In genomic region chr11:27183672-27184457, GRCh38 we compare ENCODE assay signal across 8 cellular contexts.
DNase-seq lines count a peak whose midpoint lies in the region; ATAC-seq and TF ChIP-seq lines count a peak whose summit lies in the region.

No MANE protein-coding gene starts in this region.

- TF ChIP-seq POLR2A in gastrocnemius medialis (IDR thresholded peaks at IDR 0.05), result no peak

- H3K36me3 ChIP-seq in heart right ventricle (no peaks in the 10 kb centered on the region), gastrocnemius medialis (no peaks in the 10 kb centered on the region)

- H3K4me1 ChIP-seq in heart right ventricle (peaks cover 0 to 7% (median 0%) of the 10 kb centered on the region in 9 donors), gastrocnemius medialis (no peaks in the 10 kb centered on the region)

- H3K9me3 ChIP-seq in heart right ventricle, result peaks cover 0 to 7% (median 0%) of the 10 kb centered on the region in 11 donors
- H3K9me3 ChIP-seq in gastrocnemius medialis, result no peaks in the 10 kb centered on the region

- H3K27me3 ChIP-seq in heart right ventricle, result peaks cover 0 to 4% (median 0%) of the 10 kb centered on the region in 7 donors
- no peaks in the 10 kb centered on the region for H3K27me3 ChIP-seq in gastrocnemius medialis

- DNase-seq in SHP77 (lab: John Stamatoyannopoulos, UW), result peak; percentile 12 to 36
- DNase-seq in SHP77 treated with DMSO at 0.1 percent for 48 hours (lab: John Stamatoyannopoulos, UW), result no peak
- peak; percentile 40 for DNase-seq in NCI-H526 treated with DMSO at 0.1 percent for 48 hours (lab: John Stamatoyannopoulos, UW)
- DNase-seq in activated naive CD4-positive, alpha-beta T cell treated with anti-CD3 and anti-CD28 coated beads, Interleukin-2, amount 50 U/mL, for 16 hours, result peak; percentile 31
- DNase-seq in heart right ventricle, result peak in 1 of 2 donors; percentile 59
- DNase-seq in gastrocnemius medialis, result peak in 1 of 2 donors; percentile 19

- peak; percentile 66 for ATAC-seq in HG03095 (IDR thresholded peaks at IDR 0.05; ENCODE audit: unreplicated experiment)
- ATAC-seq in heart right ventricle, result peak in 7 of 8 donors; percentile 37 to 70 (median 42)
- ATAC-seq in gastrocnemius medialis, result peak; percentile 30 to 65
- ATAC-seq in HG02623 (IDR thresholded peaks at IDR 0.05; ENCODE audit: unreplicated experiment), result no peak

- intact Hi-C loops in heart right ventricle (cut with DNase I), result loop anchor here (1.0 to 10.0 kb wide), 8 partner anchors 111 to 303 kb away; no protein-coding TSS in a partner anchor
- intact Hi-C loops in gastrocnemius medialis (cut with DNase I; ENCODE audit: low total_unique reads), result loop anchor here (1.0 to 10.0 kb wide), 3 partner anchors 51 to 302 kb away; no protein-coding TSS in a partner anchor

- TF ChIP-seq CTCF in heart right ventricle (IDR thresholded peaks at IDR 0.05) (peak; percentile 61 to 84 (median 75)), gastrocnemius medialis (IDR thresholded peaks at IDR 0.05 in 4 of 5, conservative IDR thresholded peaks at IDR 0.05 in 1 of 5) (peak; percentile 68 to 77 (median 73))

- H3K27ac ChIP-seq in heart right ventricle (no peak overlapping the region), gastrocnemius medialis (no peak overlapping the region)

- in situ Hi-C loops in gastrocnemius medialis (cut with MboI; ENCODE audit: low sequenced_read_pairs in 4 of 4), result loop anchor here (5.0 to 10.0 kb wide), 4 partner anchors 111 to 311 kb away; no protein-coding TSS in a partner anchor

- WGBS in heart right ventricle, 2 donors, result 26% methylated on average over 6 of the region's 6 CpGs

- no peak overlapping the region for H3K4me3 ChIP-seq in heart right ventricle
- no peak overlapping the region for H3K4me3 ChIP-seq in gastrocnemius medialis
